Comparison of ENCODE assay signal across 8 cellular contexts in the genomic region with DNA sequence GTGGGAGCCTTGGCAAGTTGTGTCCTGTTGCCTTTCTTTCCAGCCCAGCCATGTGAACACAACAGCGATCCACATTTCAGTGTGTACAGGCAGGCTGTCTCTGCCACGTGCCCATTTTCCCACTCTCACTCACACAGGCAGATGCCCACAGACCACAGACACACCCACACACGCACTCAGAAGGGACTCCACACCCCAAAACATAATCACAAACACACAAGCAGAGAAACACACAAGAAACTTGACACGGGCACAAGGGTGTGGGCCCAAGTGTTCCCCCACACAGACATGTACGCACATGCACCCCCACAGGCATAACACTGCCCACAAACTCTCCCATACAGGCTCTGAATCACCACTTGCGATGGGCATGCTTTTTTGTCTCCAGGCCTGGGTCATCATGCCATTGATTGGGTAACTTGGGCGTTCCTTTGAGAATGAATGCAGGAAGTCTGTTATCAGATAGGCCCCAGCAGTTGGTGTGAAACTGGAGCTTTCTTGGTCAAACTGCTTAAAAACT.
A peak's percentile ranks its signal among the peaks of the same experiment; 100 is the strongest.
DNase-seq lines count a peak whose midpoint lies in the region; ATAC-seq and TF ChIP-seq lines count a peak whose summit lies in the region.

No MANE protein-coding gene starts in this region.

- H3K27me3 Mint-ChIP-seq in activated CD8-positive, alpha-beta memory T cell treated with anti-CD3 and anti-CD28 coated beads, Interleukin-2, amount 10 ng/mL, durations not matched to agents 7 days and 5 days: no peaks in the 10 kb centered on the region

- H3K36me3 Mint-ChIP-seq in activated CD8-positive, alpha-beta memory T cell treated with anti-CD3 and anti-CD28 coated beads, Interleukin-2, amount 10 ng/mL, durations not matched to agents 7 days and 5 days: peaks cover 8% of the 10 kb centered on the region

- ATAC-seq in GM21381 (IDR thresholded peaks at IDR 0.05; ENCODE audit: unreplicated experiment): peak; percentile 48
- ATAC-seq in activated CD8-positive, alpha-beta memory T cell treated with anti-CD3 and anti-CD28 coated beads, Interleukin-2, amount 10 ng/mL, durations not matched to agents 7 days and 5 days: peak; percentile 75
- ATAC-seq in left lobe of liver: no peak

- H3K36me3 ChIP-seq in KMS-11 (ENCODE audit: insufficient read depth): no peaks in the 10 kb centered on the region

- H3K4me2 ChIP-seq in KMS-11: peak overlapping the region; percentile 61

- no peak overlapping the region for H3K9ac ChIP-seq in KMS-11

- peaks cover 11% of the 10 kb centered on the region for H3K4me1 ChIP-seq in KMS-11 (ENCODE audit: low read depth, poor library complexity, severe bottlenecking)

- CTCF ChIA-PET in activated CD8-positive, alpha-beta memory T cell treated with anti-CD3 and anti-CD28 coated beads, Interleukin-2, amount 10 ng/mL, durations not matched to agents 7 days and 5 days (lab: Charles Lee): no interaction called here

- H3K27ac ChIP-seq in KMS-11: no peak overlapping the region

- peak overlapping the region; percentile 75 for H3K4me3 Mint-ChIP-seq in activated CD8-positive, alpha-beta memory T cell treated with anti-CD3 and anti-CD28 coated beads, Interleukin-2, amount 10 ng/mL, durations not matched to agents 7 days and 5 days

- peak overlapping the region; percentile 96 for H3K27ac Mint-ChIP-seq in activated CD8-positive, alpha-beta memory T cell treated with anti-CD3 and anti-CD28 coated beads, Interleukin-2, amount 10 ng/mL, durations not matched to agents 7 days and 5 days

- TF ChIP-seq CTCF in KMS-11 (conservative IDR thresholded peaks at IDR 0.05; ENCODE audit: low read depth, low read length) (no peak), fibroblast of the aortic adventitia (IDR thresholded peaks at IDR 0.05; ENCODE audit: insufficient read depth, low read length) (no peak)

- DNase-seq in A172 (ENCODE audit: low spot score): peak; percentile 81
- peak; percentile 73 for DNase-seq in activated CD8-positive, alpha-beta memory T cell treated with anti-CD3 and anti-CD28 coated beads, Interleukin-2, amount 10 ng/mL, durations not matched to agents 7 days and 5 days
- DNase-seq in fibroblast of the aortic adventitia (ENCODE audit: low read depth): peak; percentile 89
- DNase-seq in stimulated activated CD8-positive, alpha-beta memory T cell treated with anti-CD3 and anti-CD28 coated beads, Interleukin-7, amount 100 ng/mL, for 4 hours (ENCODE audit: low read depth in 2 of 2): peak; percentile 21 to 27
- DNase-seq in left lobe of liver (ENCODE audit: low spot score): no peak
- DNase-seq in COLO668 (lab: John Stamatoyannopoulos, UW; ENCODE audit: unreplicated experiment): no peak

- no peaks in the 10 kb centered on the region for H3K79me2 ChIP-seq in KMS-11 (ENCODE audit: insufficient read depth, low read depth)

- H3K9me3 Mint-ChIP-seq in activated CD8-positive, alpha-beta memory T cell treated with anti-CD3 and anti-CD28 coated beads, Interleukin-2, amount 10 ng/mL, durations not matched to agents 7 days and 5 days (ENCODE audit: low read depth): no peaks in the 10 kb centered on the region

- H2AFZ ChIP-seq in KMS-11 (ENCODE audit: low read depth): no peak overlapping the region

- no peak overlapping the region for H3K4me3 ChIP-seq in KMS-11 (IDR thresholded peaks at IDR 0.05; ENCODE audit: insufficient read depth, low read depth, low read length)
- H3K4me3 ChIP-seq in fibroblast of the aortic adventitia (ENCODE audit: low read depth, low read length): peak overlapping the region; percentile 7

- peaks cover 23% of the 10 kb centered on the region for H3K4me1 Mint-ChIP-seq in activated CD8-positive, alpha-beta memory T cell treated with anti-CD3 and anti-CD28 coated beads, Interleukin-2, amount 10 ng/mL, durations not matched to agents 7 days and 5 days

- no peaks in the 10 kb centered on the region for H3K27me3 ChIP-seq in KMS-11 (ENCODE audit: insufficient read depth, low read depth)

- H4K20me1 ChIP-seq in KMS-11 (ENCODE audit: insufficient read depth): no peaks in the 10 kb centered on the region

Comparison
In these comparisons a context has a peak if more than half of its experiments do, and no peak if none do; other contexts are left out.
1. DNase-seq: peak in A172 (single experiment), activated CD8-positive, alpha-beta memory T cell treated with anti-CD3 and anti-CD28 coated beads, Interleukin-2, amount 10 ng/mL, durations not matched to agents 7 days and 5 days (single experiment), fibroblast of the aortic adventitia (single experiment) and stimulated activated CD8-positive, alpha-beta memory T cell treated with anti-CD3 and anti-CD28 coated beads, Interleukin-7, amount 100 ng/mL, for 4 hours (2 of 2); none in left lobe of liver (single experiment) and COLO668 (single experiment).